In genomic region chr2:48496867-48497266, GRCh38 we compare ENCODE assay signal across 1 cellular context.
TF ChIP-seq lines count a peak whose summit lies in the region.

No MANE protein-coding gene starts in this region.

TF ChIP-seq in K562, 482 proteins besides CTCF, POLR2A, EP300 and RAD21 (continued from another document):
- TF ChIP-seq YBX1 (IDR thresholded peaks at IDR 0.05) (no peak), ZNF354B (CRISPR knock-in tag; IDR thresholded peaks at IDR 0.05) (no peak), FOXJ2 (tag; IDR thresholded peaks at IDR 0.05) (peak; percentile 83), STAT5A (IDR thresholded peaks at IDR 0.05; ENCODE audit: borderline replicate concordance, low read length) (no peak)
- TF ChIP-seq, protein P1, sequence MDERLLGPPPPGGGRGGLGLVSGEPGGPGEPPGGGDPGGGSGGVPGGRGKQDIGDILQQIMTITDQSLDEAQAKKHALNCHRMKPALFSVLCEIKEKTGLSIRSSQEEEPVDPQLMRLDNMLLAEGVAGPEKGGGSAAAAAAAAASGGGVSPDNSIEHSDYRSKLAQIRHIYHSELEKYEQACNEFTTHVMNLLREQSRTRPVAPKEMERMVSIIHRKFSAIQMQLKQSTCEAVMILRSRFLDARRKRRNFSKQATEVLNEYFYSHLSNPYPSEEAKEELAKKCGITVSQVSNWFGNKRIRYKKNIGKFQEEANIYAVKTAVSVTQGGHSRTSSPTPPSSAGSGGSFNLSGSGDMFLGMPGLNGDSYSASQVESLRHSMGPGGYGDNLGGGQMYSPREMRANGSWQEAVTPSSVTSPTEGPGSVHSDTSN (CRISPR knock-in tag; IDR thresholded peaks at IDR 0.05; ENCODE audit: low read depth), result no peak
- TF ChIP-seq, protein P1 (tag; conservative IDR thresholded peaks at IDR 0.05; ENCODE audit: low read depth), result 0 out of 2 replicates have a peak, but pooled peaks have one; percentile 32
